12 cellular contexts compared by ENCODE assay signal in the genomic region with DNA sequence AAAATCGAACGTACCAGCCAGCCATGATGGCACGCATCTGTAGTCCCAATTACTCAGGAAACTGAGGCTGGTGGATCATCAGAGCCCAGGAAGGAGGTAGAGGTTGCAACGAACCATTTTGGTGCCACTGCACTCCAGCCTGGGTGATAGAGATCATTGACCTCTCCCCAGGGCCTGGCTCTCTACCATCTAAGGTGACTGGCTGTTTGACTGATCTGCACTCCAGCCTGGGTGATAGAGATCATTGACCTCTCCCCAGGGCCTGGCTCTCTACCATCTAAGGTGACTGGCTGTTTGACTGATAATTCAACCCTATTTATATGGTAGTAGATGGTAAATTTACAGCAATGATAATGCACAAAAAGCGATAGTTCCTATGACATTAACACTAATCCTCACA. TPM values are rescaled to one million over a fixed set of nuclear protein-coding genes. Genes with fewer than 3 reads are reported as not detected.
A peak's percentile ranks its signal among the peaks of the same experiment; 100 is the strongest.
DNase-seq lines count a peak whose midpoint lies in the region; ATAC-seq and TF ChIP-seq lines count a peak whose summit lies in the region.
"Not testable (repeated sequence)": the region's sequence is repeated elsewhere in the genome, so short reads cannot be mapped to it uniquely, and the experiment has no call there.
"Had no signal": no experiment of that assay in that cellular context is flagged by ENCODE, and none has a peak within 500 bp of the region (broad histone marks: within the 10 kb centered on the region; RNA-seq: fewer than 3 reads in every experiment).

No MANE protein-coding gene starts in this region.

- H3K9ac ChIP-seq in H9 (ENCODE audit: extremely low read depth, insufficient read length, low read length); liver (ENCODE audit: low read depth in 1 of 2, low read length in 2 of 2): not testable (repeated sequence)

- WGBS in H9 (ENCODE audit: extremely low coverage, insufficient read length, low lambda C conversion rate): no CpG with 5 or more reads among the region's 5 CpGs
- 80% methylated on average over 5 of the region's 5 CpGs for WGBS in liver

- not testable (repeated sequence) for H3K9me3 ChIP-seq in H9 (ENCODE audit: control insufficient read depth, low read depth, low read length); liver (ENCODE audit: control insufficient read depth in 4 of 4, low read length in 3 of 4); osteoblast (ENCODE audit: low read depth, low read length)

- H3K56ac ChIP-seq in H9 (ENCODE audit: insufficient read length, low read depth, low read length): not testable (repeated sequence)

- H3K79me2 ChIP-seq in H9 (ENCODE audit: insufficient read depth, low read length); osteoblast (ENCODE audit: insufficient read depth, low read length): not testable (repeated sequence)

- not testable (repeated sequence) for H3K4me3 Mint-ChIP-seq in H9; endothelial cell (ENCODE audit: unreplicated experiment); stimulated activated effector memory CD8-positive, alpha-beta T cell treated with anti-CD3 and anti-CD28 coated beads, Interleukin-12 subunit alpha, Interleukin-12 subunit beta, amount 100 ng/mL, for 72 hours

- H4K8ac ChIP-seq in H9 (replicated peaks; ENCODE audit: insufficient read length, low read depth, low read length): not testable (repeated sequence)

- not testable (repeated sequence) for H3K4me3 ChIP-seq in liver (ENCODE audit: low read depth in 1 of 3, low read length in 3 of 3); osteoblast (ENCODE audit: insufficient read depth, low read length)

- not testable (repeated sequence) for H3K4me2 ChIP-seq in H9 (ENCODE audit: insufficient read depth, insufficient read length, low read length); osteoblast (ENCODE audit: insufficient read depth, low read length)

- not testable (repeated sequence) for H2AK5ac ChIP-seq in H9 (ENCODE audit: insufficient read length, low read length)

- H3K27ac Mint-ChIP-seq in H9; stimulated activated effector memory CD8-positive, alpha-beta T cell treated with anti-CD3 and anti-CD28 coated beads, Interleukin-12 subunit alpha, Interleukin-12 subunit beta, amount 100 ng/mL, for 72 hours: not testable (repeated sequence)
- peak overlapping the region; percentile 5 for H3K27ac Mint-ChIP-seq in endothelial cell (ENCODE audit: unreplicated experiment)

- not testable (repeated sequence) for H3K23ac ChIP-seq in H9 (ENCODE audit: insufficient read length, low read depth, low read length)

- not testable (repeated sequence) for H3K27ac ChIP-seq in H9 (ENCODE audit: insufficient read length, low read depth, low read length); liver (ENCODE audit: low read depth in 1 of 2, low read length in 2 of 2); osteoblast (ENCODE audit: low read depth, low read length)

- not testable (repeated sequence) for H2BK120ac ChIP-seq in H9 (ENCODE audit: low read depth, low read length, poor library complexity, severe bottlenecking)

- H2BK12ac ChIP-seq in H9 (ENCODE audit: insufficient read length, low read depth, low read length): not testable (repeated sequence)

- not testable (repeated sequence) for H3K36me3 ChIP-seq in liver (ENCODE audit: control insufficient read depth in 4 of 4, insufficient read depth in 3 of 4, low read depth in 1 of 4, low read length in 3 of 4); osteoblast (ENCODE audit: insufficient read depth, low read length)

- H3K4ac ChIP-seq in H9 (ENCODE audit: low read depth, low read length): not testable (repeated sequence)

- H3T11ph ChIP-seq in H9 (ENCODE audit: low read length): not testable (repeated sequence)

- not testable (repeated sequence) for H3K4me1 ChIP-seq in H9 (ENCODE audit: insufficient read depth, low read length); liver (ENCODE audit: control insufficient read depth in 4 of 4, insufficient read depth in 4 of 4, low read length in 3 of 4); osteoblast (ENCODE audit: insufficient read depth, low read length)

- not testable (repeated sequence) for H2BK15ac ChIP-seq in H9 (ENCODE audit: low read depth, low read length)

- H3K9me3 Mint-ChIP-seq in H9; endothelial cell (ENCODE audit: unreplicated experiment); stimulated activated effector memory CD8-positive, alpha-beta T cell treated with anti-CD3 and anti-CD28 coated beads, Interleukin-12 subunit alpha, Interleukin-12 subunit beta, amount 100 ng/mL, for 72 hours: not testable (repeated sequence)

- not testable (repeated sequence) for H4K20me1 ChIP-seq in H9 (ENCODE audit: control insufficient read depth, insufficient read depth, insufficient read length); osteoblast (ENCODE audit: insufficient read depth, low read length)

- H3K18ac ChIP-seq in H9 (ENCODE audit: insufficient read length, low read depth, low read length): not testable (repeated sequence)

- not testable (repeated sequence) for H4K91ac ChIP-seq in H9 (ENCODE audit: insufficient read length, low read depth, low read length)

- H3K23me2 ChIP-seq in H9 (ENCODE audit: insufficient read length, low read depth, low read length, poor library complexity, severe bottlenecking): not testable (repeated sequence)

- DNase-seq in H9; endothelial cell (ENCODE audit: low spot score); stimulated activated effector memory CD8-positive, alpha-beta T cell treated with anti-CD3 and anti-CD28 coated beads, Interleukin-12 subunit alpha, Interleukin-12 subunit beta, amount 100 ng/mL, for 72 hours (ENCODE audit: low spot score in 2 of 2): not testable (repeated sequence)
- DNase-seq in osteoblast (ENCODE audit: insufficient read length, low spot score, missing footprints): peak; percentile 13

- not testable (repeated sequence) for H3K79me1 ChIP-seq in H9 (ENCODE audit: insufficient read depth, low read depth, low read length, poor library complexity, severe bottlenecking)

- not testable (repeated sequence) for TF ChIP-seq RAD21 in liver (IDR thresholded peaks at IDR 0.05)

- H3K27me3 ChIP-seq in H9 (ENCODE audit: insufficient read depth, low read length); liver (ENCODE audit: control insufficient read depth in 4 of 4, insufficient read depth in 4 of 4, low read length in 3 of 4); osteoblast (ENCODE audit: insufficient read depth, low read length): not testable (repeated sequence)

- not testable (repeated sequence) for H2BK5ac ChIP-seq in H9 (ENCODE audit: insufficient read length, low read length)

- not testable (repeated sequence) for TF ChIP-seq CTCF in H9 (conservative IDR thresholded peaks at IDR 0.05); endothelial cell (IDR thresholded peaks at IDR 0.05; ENCODE audit: unreplicated experiment); liver (IDR thresholded peaks at IDR 0.05; ENCODE audit: low read depth, low read length, missing input control); osteoblast (IDR thresholded peaks at IDR 0.05; ENCODE audit: extremely low read depth, low read depth, low read length)

- peaks cover 18 to 19% of the 10 kb centered on the region in 2 experiments for H3K4me1 Mint-ChIP-seq in H9
- not testable (repeated sequence) for H3K4me1 Mint-ChIP-seq in endothelial cell (ENCODE audit: unreplicated experiment); stimulated activated effector memory CD8-positive, alpha-beta T cell treated with anti-CD3 and anti-CD28 coated beads, Interleukin-12 subunit alpha, Interleukin-12 subunit beta, amount 100 ng/mL, for 72 hours

- ATAC-seq in stimulated activated effector memory CD8-positive, alpha-beta T cell treated with anti-CD3 and anti-CD28 coated beads, Interleukin-12 subunit alpha, Interleukin-12 subunit beta, amount 100 ng/mL, for 72 hours: peak; percentile 11

- not testable (repeated sequence) for H4K5ac ChIP-seq in H9 (ENCODE audit: insufficient read length, low read depth, low read length)

- peak overlapping the region; percentile 73 for H2AFZ ChIP-seq in H9 (ENCODE audit: low read length)
- H2AFZ ChIP-seq in osteoblast (ENCODE audit: low read length): not testable (repeated sequence)

- H3K14ac ChIP-seq in H9 (ENCODE audit: insufficient read depth, low read length): not testable (repeated sequence)

- not testable (repeated sequence) for H3K36me3 Mint-ChIP-seq in H9 (ENCODE audit: insufficient read depth in 1 of 3, low read depth in 3 of 3); endothelial cell (ENCODE audit: low read depth, unreplicated experiment); stimulated activated effector memory CD8-positive, alpha-beta T cell treated with anti-CD3 and anti-CD28 coated beads, Interleukin-12 subunit alpha, Interleukin-12 subunit beta, amount 100 ng/mL, for 72 hours

- H3K27me3 Mint-ChIP-seq in H9 (ENCODE audit: low read depth); endothelial cell (ENCODE audit: unreplicated experiment): not testable (repeated sequence)

- not testable (repeated sequence) for H2BK20ac ChIP-seq in H9 (ENCODE audit: low read depth, low read length, poor library complexity, severe bottlenecking)

TF ChIP-seq in liver, 16 proteins besides CTCF, POLR2A, EP300 and RAD21:
- peak; percentile 54 to 55 for TF ChIP-seq HNF4A (conservative IDR thresholded peaks at IDR 0.05)
- peak; percentile 90 to 96 for TF ChIP-seq RXRA (IDR thresholded peaks at IDR 0.05)

RNA-seq across cellular contexts. Expression of a gene that starts 43.6 kb away (rescaled TPM):
- total RNA-seq in H9 (2021) (18.3 and 19.2 TPM in 2 replicates), endothelial cell (ENCODE audit: unreplicated experiment) (0.69 TPM), liver (not detected), osteoblast (not detected in 2 replicates)
- not detected for polyA plus RNA-seq in liver
- total RNA-seq: CD4-positive, alpha-beta memory T cell; CD4-positive, CD25-positive, alpha-beta regulatory T cell; CD8-positive, alpha-beta memory T cell; G401; GM12878 had no signal
- polyA plus RNA-seq: AG04450; CD14-positive monocyte; CD4-positive, alpha-beta memory T cell; CD4-positive, CD25-positive, alpha-beta regulatory T cell; CD8-positive, alpha-beta memory T cell; GM12878 had no signal

Comparison
In these comparisons a context has a peak if more than half of its experiments do, and no peak if none do; other contexts are left out.
1. RNA of a gene that starts 43.6 kb away (total RNA-seq): 18.3 to 19.2 TPM in H9; 0.69 TPM in endothelial cell (single experiment), not detected in liver and not detected in osteoblast; every median in the first group is over 10 times any median in the second.